Comparison of ENCODE assay signal across 12 cellular contexts in genomic region chr12:47752552-47752951, GRCh38. TPM values are rescaled to one million over a fixed set of nuclear protein-coding genes. Genes with fewer than 3 reads are reported as not detected.
A peak's percentile ranks its signal among the peaks of the same experiment; 100 is the strongest.
DNase-seq lines count a peak whose midpoint lies in the region; ATAC-seq and TF ChIP-seq lines count a peak whose summit lies in the region.
"Had no signal": no experiment of that assay in that cellular context is flagged by ENCODE, and none has a peak within 500 bp of the region (broad histone marks: within the 10 kb centered on the region; RNA-seq: fewer than 3 reads in every experiment).

No MANE protein-coding gene starts in this region.

- H3K4me3 ChIP-seq in fibroblast of the aortic adventitia (ENCODE audit: low read depth, low read length): no peak overlapping the region

- H3K9me3 Mint-ChIP-seq in WTC11: no peaks in the 10 kb centered on the region
- no peaks in the 10 kb centered on the region for H3K9me3 Mint-ChIP-seq in stimulated activated memory B cell treated with anti-CD40 and anti-IgM and Interleukin-4, amounts not matched to agents 10 μg/mL and 1 μg/mL and 100 μg/mL, for 72 hours

- CTCF ChIA-PET in WTC11 (lab: Charles Lee): interaction anchor here (0.6 to 10.5 kb wide), 5 partner anchors 10 to 86 kb away, joined by 4 to 173 read pairs (median 15); partner anchors contain the start of gene SLC48A1

- POLR2A ChIA-PET in WTC11 (lab: Charles Lee): no interaction called here

- no peak overlapping the region for H3K4me3 Mint-ChIP-seq in WTC11
- no peak overlapping the region for H3K4me3 Mint-ChIP-seq in stimulated activated memory B cell treated with anti-CD40 and anti-IgM and Interleukin-4, amounts not matched to agents 10 μg/mL and 1 μg/mL and 100 μg/mL, for 72 hours

- no peak for ATAC-seq in WTC11
- no peak for ATAC-seq in stimulated activated memory B cell treated with anti-CD40 and anti-IgM and Interleukin-4, amounts not matched to agents 10 μg/mL and 1 μg/mL and 100 μg/mL, for 72 hours

- H3K4me1 Mint-ChIP-seq in WTC11: peaks cover 54% of the 10 kb centered on the region
- H3K4me1 Mint-ChIP-seq in stimulated activated memory B cell treated with anti-CD40 and anti-IgM and Interleukin-4, amounts not matched to agents 10 μg/mL and 1 μg/mL and 100 μg/mL, for 72 hours: peaks cover 68% of the 10 kb centered on the region

- H3K27me3 Mint-ChIP-seq in WTC11 (ENCODE audit: low read depth): no peaks in the 10 kb centered on the region; the same call in 1 of the 2 replicates
- H3K27me3 Mint-ChIP-seq in stimulated activated memory B cell treated with anti-CD40 and anti-IgM and Interleukin-4, amounts not matched to agents 10 μg/mL and 1 μg/mL and 100 μg/mL, for 72 hours: no peaks in the 10 kb centered on the region

- no peak for TF ChIP-seq CTCF in WTC11 (IDR thresholded peaks at IDR 0.05)
- no peak for TF ChIP-seq CTCF in fibroblast of the aortic adventitia (IDR thresholded peaks at IDR 0.05; ENCODE audit: insufficient read depth, low read length)

- DNase-seq in GM04504 (ENCODE audit: low read depth) (peak; percentile 54), WTC11 (ENCODE audit: low spot score) (no peak), fibroblast of the aortic adventitia (ENCODE audit: low read depth) (peak; percentile 68), RPMI8226 (no peak), NCI-H187 (lab: John Stamatoyannopoulos, UW) (no peak), NCI-H82 (lab: John Stamatoyannopoulos, UW) (no peak), GF-D8 (lab: John Stamatoyannopoulos, UW) (no peak)
- DNase-seq: KBM-7; NCI-H510A treated with DMSO at 0.1 percent for 48 hours; stimulated activated naive CD4-positive, alpha-beta T cell had no signal

- H3K27ac Mint-ChIP-seq in WTC11: peak overlapping the region; percentile 80; the same call in 1 of the 2 replicates
- peak overlapping the region; percentile 87 for H3K27ac Mint-ChIP-seq in stimulated activated memory B cell treated with anti-CD40 and anti-IgM and Interleukin-4, amounts not matched to agents 10 μg/mL and 1 μg/mL and 100 μg/mL, for 72 hours

- no peaks in the 10 kb centered on the region for H3K36me3 Mint-ChIP-seq in WTC11
- peaks cover 6% of the 10 kb centered on the region for H3K36me3 Mint-ChIP-seq in stimulated activated memory B cell treated with anti-CD40 and anti-IgM and Interleukin-4, amounts not matched to agents 10 μg/mL and 1 μg/mL and 100 μg/mL, for 72 hours

TF ChIP-seq in WTC11, 78 proteins besides CTCF, POLR2A, EP300 and RAD21:
- no peak for TF ChIP-seq GRHL2 (CRISPR knock-in tag; IDR thresholded peaks at IDR 0.05; ENCODE audit: insufficient replicate concordance, severe bottlenecking)
- TF ChIP-seq ZNF232 (CRISPR knock-in tag; IDR thresholded peaks at IDR 0.05): no peak
- TF ChIP-seq GTF2I (CRISPR knock-in tag; conservative IDR thresholded peaks at IDR 0.05): no peak
- no peak for TF ChIP-seq NR3C1 (CRISPR knock-in tag; conservative IDR thresholded peaks at IDR 0.05; ENCODE audit: low read depth)
- no peak for TF ChIP-seq JAZF1 (CRISPR knock-in tag; IDR thresholded peaks at IDR 0.05)
- TF ChIP-seq ZNF423 (CRISPR knock-in tag; IDR thresholded peaks at IDR 0.05): no peak
- no peak for TF ChIP-seq ZNF121 (CRISPR knock-in tag; IDR thresholded peaks at IDR 0.05)
- no peak for TF ChIP-seq FOXP1 (CRISPR knock-in tag; IDR thresholded peaks at IDR 0.05; ENCODE audit: borderline replicate concordance)
- TF ChIP-seq ARID4B (CRISPR knock-in tag; IDR thresholded peaks at IDR 0.05; ENCODE audit: borderline replicate concordance): no peak
- no peak for TF ChIP-seq ATF2 (CRISPR knock-in tag; IDR thresholded peaks at IDR 0.05; ENCODE audit: borderline replicate concordance, low read depth)
- no peak for TF ChIP-seq CREB1 (CRISPR knock-in tag; IDR thresholded peaks at IDR 0.05)

RNA-seq across cellular contexts. Expression of gene RAPGEF3, which starts 6.1 kb away (rescaled TPM):
- total RNA-seq in WTC11 (2021) (9.0 to 13.3 TPM (median 9.7 TPM) in 3 replicates), fibroblast of the aortic adventitia (ENCODE audit: low replicate concordance) (5.2 and 16.6 TPM in 2 replicates)

RNA-seq across cellular contexts. Expression of gene SLC48A1, which starts 20.5 kb away (rescaled TPM):
- 13.5 to 16.8 TPM (median 13.8 TPM) in 3 replicates for total RNA-seq in WTC11 (2021)
- total RNA-seq in fibroblast of the aortic adventitia (ENCODE audit: low replicate concordance): 22.0 and 25.1 TPM in 2 replicates

RNA-seq across cellular contexts. Expression of gene ENDOU, which starts 27.3 kb away (rescaled TPM):
- not detected in 3 replicates for total RNA-seq in WTC11 (2021)
- total RNA-seq in fibroblast of the aortic adventitia (ENCODE audit: low replicate concordance): 0.36 TPM in 1 of 2 replicates, not detected in the other
- total RNA-seq: activated CD8-positive, alpha-beta memory T cell treated with anti-CD3 and anti-CD28 coated beads for 36 hours had no signal

RNA-seq across cellular contexts. Expression of gene RPAP3, which starts 46.7 kb away (rescaled TPM):
- 34.4 to 44.3 TPM (median 40.6 TPM) in 3 replicates for total RNA-seq in WTC11 (2021)
- total RNA-seq in fibroblast of the aortic adventitia (ENCODE audit: low replicate concordance): 15.7 and 25.7 TPM in 2 replicates

Comparison
In these comparisons a context has a peak if more than half of its experiments do, and no peak if none do; other contexts are left out.
1. DNase-seq: peak in GM04504 (single experiment) and fibroblast of the aortic adventitia (single experiment); none in WTC11 (single experiment), RPMI8226 (single experiment), NCI-H187 (0 of 2), NCI-H82 (single experiment) and GF-D8 (single experiment).